Comparison of ENCODE assay signal across 8 cellular contexts in genomic region chr5:119022017-119022745, GRCh38. TPM values are rescaled to one million over a fixed set of nuclear protein-coding genes. Genes with fewer than 3 reads are reported as not detected.
A peak's percentile ranks its signal among the peaks of the same experiment; 100 is the strongest.
DNase-seq lines count a peak whose midpoint lies in the region; ATAC-seq, FAIRE-seq and TF ChIP-seq lines count a peak whose summit lies in the region.

No MANE protein-coding gene starts in this region.

- no peak overlapping the region for H3K27ac ChIP-seq in AG04450 (ENCODE audit: low read depth, low read length)
- H3K27ac ChIP-seq in aorta (ENCODE audit: low read depth in 1 of 2, low read length in 2 of 2), result no peak overlapping the region

- intact Hi-C loops in aorta (cut with DNase I), result no loop called here

- FAIRE-seq in colon (lab: Jason Lieb, UNC), result peak; percentile 45

- no peak overlapping the region for H3K4me3 Mint-ChIP-seq in naive thymus-derived CD8-positive, alpha-beta T cell

- POLR2A ChIA-PET in AG04450 (lab: Yijun Ruan, JAX), result interaction anchor here (1.0 to 1.2 kb wide), 3 partner anchors 48 to 356 kb away, joined by 3 to 5 read pairs (median 3); partner anchors contain the start of gene DMXL1
- POLR2A ChIA-PET in naive thymus-derived CD8-positive, alpha-beta T cell (lab: Charles Lee), result no interaction called here

- H3K4me1 ChIP-seq in aorta (ENCODE audit: control insufficient read depth in 1 of 2, insufficient read depth in 2 of 2, low read length in 2 of 2), result no peaks in the 10 kb centered on the region

- WGBS in aorta, 2 donors, result 45 to 50% methylated on average over 5 of the region's 5 CpGs

- peak; percentile 64 for TF ChIP-seq CTCF in AG04450 (IDR thresholded peaks at IDR 0.05; ENCODE audit: low read depth, low read length)
- TF ChIP-seq CTCF in GM12875 (IDR thresholded peaks at IDR 0.05; ENCODE audit: borderline replicate concordance, insufficient read depth, low read depth, low read length), result peak; percentile 38; the same call in 1 of the 2 replicates

- no peaks in the 10 kb centered on the region for H3K36me3 ChIP-seq in aorta (ENCODE audit: control insufficient read depth in 1 of 2, insufficient read depth in 2 of 2, low read length in 1 of 2)

- no peaks in the 10 kb centered on the region for H3K27me3 ChIP-seq in AG04450 (ENCODE audit: control insufficient read depth, insufficient read depth, low read length)
- H3K27me3 ChIP-seq in aorta (ENCODE audit: control insufficient read depth in 1 of 2, insufficient read depth in 2 of 2, low read length in 1 of 2), result peaks cover 0 to 1% of the 10 kb centered on the region in 2 donors

- peaks cover 0 to 4% (median 0%) of the 10 kb centered on the region in 3 donors for H3K36me3 Mint-ChIP-seq in naive thymus-derived CD8-positive, alpha-beta T cell

- peak overlapping the region in 1 of 10 donors; percentile 39 for H3K27ac Mint-ChIP-seq in naive thymus-derived CD8-positive, alpha-beta T cell

- no peaks in the 10 kb centered on the region for H3K27me3 Mint-ChIP-seq in naive thymus-derived CD8-positive, alpha-beta T cell

- CTCF ChIA-PET in AG04450 (lab: Charles Lee), result interaction anchor here (0.7 to 3.2 kb wide), 15 partner anchors 9 to 433 kb away, joined by 3 to 54 read pairs (median 4); partner anchors contain the start of genes DMXL1 and DTWD2

- H3K9me3 ChIP-seq in AG04450 (ENCODE audit: control insufficient read depth, insufficient read depth, low read length) (no peaks in the 10 kb centered on the region; the same call in 1 of the 2 replicates), aorta (ENCODE audit: control insufficient read depth, low read length) (no peaks in the 10 kb centered on the region)

- H3K4me3 ChIP-seq in AG04450 (ENCODE audit: low read depth, low read length) (no peak overlapping the region), GM12875 (ENCODE audit: low read depth, low read length) (no peak overlapping the region), aorta (ENCODE audit: low read length in 2 of 2) (no peak overlapping the region)

- DNase-seq in AG04450 (ENCODE audit: low read depth, low spot score), result peak; percentile 15
- DNase-seq in NOMO-1 treated with DMSO at 0.1 percent for 48 hours (lab: John Stamatoyannopoulos, UW; ENCODE audit: unreplicated experiment), result peak; percentile 71
- DNase-seq in naive thymus-derived CD8-positive, alpha-beta T cell, result peak in 3 of 10 donors; percentile 34 to 57 (median 54)
- no peak for DNase-seq in aorta
- DNase-seq in NCI-H2029 treated with DMSO at 0.1 percent for 48 hours (lab: John Stamatoyannopoulos, UW), result no peak

- peaks cover 0 to 14% (median 0%) of the 10 kb centered on the region in 9 donors for H3K9me3 Mint-ChIP-seq in naive thymus-derived CD8-positive, alpha-beta T cell

- peak; percentile 72 for ATAC-seq in HG02759 (IDR thresholded peaks at IDR 0.05; ENCODE audit: unreplicated experiment)
- peak; percentile 47 to 58 for ATAC-seq in naive thymus-derived CD8-positive, alpha-beta T cell
- no peak for ATAC-seq in aorta (ENCODE audit: low FRiP score)

- H3K4me1 Mint-ChIP-seq in naive thymus-derived CD8-positive, alpha-beta T cell, result peaks cover 0 to 43% (median 3%) of the 10 kb centered on the region in 4 donors

RNA-seq across cellular contexts. Expression of gene DTWD2, which starts 33.8 kb away (rescaled TPM):
- 1.5 and 1.9 TPM in 2 replicates for polyA plus RNA-seq in AG04450 (2011; rRNA removed)
- 1.0 and 1.8 TPM in 2 replicates for polyA minus RNA-seq in AG04450 (2011; rRNA and poly(A)+ RNA removed)
- total RNA-seq in naive thymus-derived CD8-positive, alpha-beta T cell, result 1 to 10 TPM; 3.8 to 4.4 TPM
- 1 to 10 TPM; 2.9 to 5.2 (median 3.1) TPM for polyA plus RNA-seq in naive thymus-derived CD8-positive, alpha-beta T cell
- total RNA-seq in aorta, result 1 to 10 TPM; 4.1 to 6.3 TPM
- polyA plus RNA-seq in aorta, result 1 to 10 TPM in 1 of 2 donors, under 1 TPM in 1; 0.88 to 1.5 TPM

RNA-seq across cellular contexts. Expression of gene DMXL1, which starts 48.7 kb away (rescaled TPM):
- polyA plus RNA-seq in AG04450 (2011; rRNA removed) (14.7 and 22.2 TPM in 2 replicates), aorta (10 to 100 TPM; 10.5 to 17.8 TPM)
- 26.1 and 53.0 TPM in 2 replicates for polyA minus RNA-seq in AG04450 (2011; rRNA and poly(A)+ RNA removed)
- 10 to 100 TPM; 39.8 to 43.3 TPM for total RNA-seq in naive thymus-derived CD8-positive, alpha-beta T cell
- polyA plus RNA-seq in naive thymus-derived CD8-positive, alpha-beta T cell, result 10 to 100 TPM; 15.0 to 19.9 (median 18.4) TPM
- 10 to 100 TPM; 50.8 to 69.7 TPM for total RNA-seq in aorta

Comparison
In these comparisons a context has a peak if more than half of its experiments do, and no peak if none do; other contexts are left out.
1. DNase-seq: peak in AG04450 (single experiment) and NOMO-1 treated with DMSO at 0.1 percent for 48 hours (single experiment); none in aorta (0 of 2) and NCI-H2029 treated with DMSO at 0.1 percent for 48 hours (single experiment).